Comparison of ENCODE assay signal across 24 cellular contexts in the genomic region with DNA sequence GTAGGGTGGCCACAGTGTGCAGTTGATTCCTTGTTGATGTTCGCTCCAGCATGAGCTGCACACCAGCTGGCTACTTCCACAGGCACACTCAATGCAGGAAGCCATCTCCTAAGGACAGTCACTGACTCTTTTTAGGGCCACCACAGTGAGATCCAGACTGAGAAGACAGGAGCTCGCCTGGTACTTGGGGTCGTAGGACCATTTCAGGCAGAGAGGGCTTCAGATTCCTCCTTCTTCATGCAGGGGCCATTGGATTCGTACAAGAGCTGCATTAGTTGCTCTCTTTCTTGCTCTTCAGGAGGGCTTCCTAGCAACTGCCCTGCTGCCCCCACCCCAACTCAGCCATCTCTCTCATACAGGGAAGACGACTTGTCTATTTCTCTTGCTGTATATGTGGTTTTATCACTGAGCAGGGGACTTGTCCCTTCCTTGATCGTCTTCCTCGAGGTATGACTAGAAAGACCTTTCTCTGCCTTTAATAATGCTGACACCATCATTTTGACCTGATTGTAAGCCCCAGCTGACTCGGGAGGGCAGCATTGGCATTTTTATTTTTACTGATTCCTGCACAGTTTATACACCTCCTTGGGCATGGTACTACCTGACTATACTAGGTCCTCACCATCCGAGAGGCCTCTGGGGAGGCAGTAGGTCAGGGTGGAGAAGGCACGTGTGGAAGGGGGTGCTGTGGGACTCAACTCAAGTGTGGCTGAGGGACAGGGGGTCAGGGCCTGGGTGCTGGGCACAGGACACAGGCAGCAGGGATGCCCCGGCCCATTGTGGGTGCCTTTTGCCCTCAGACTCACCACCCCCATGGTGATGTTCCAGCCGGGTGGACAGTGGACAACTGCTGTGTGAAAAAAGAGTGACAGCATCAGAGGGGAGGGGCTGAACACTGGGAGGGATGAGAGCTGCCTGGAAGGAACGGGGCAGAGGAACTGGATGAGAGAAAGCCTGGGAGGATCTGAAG.
"Had no signal": no experiment of that assay in that cellular context is flagged by ENCODE, and none has a peak within 500 bp of the region (broad histone marks: within the 10 kb centered on the region; RNA-seq: fewer than 3 reads in every experiment).

No MANE protein-coding gene starts in this region.

- H3K27ac ChIP-seq: SK-N-MC had no signal

- H3K4me3 ChIP-seq: MG63, SK-N-MC had no signal

- H3K9me3 ChIP-seq: MG63 had no signal

- DNase-seq: activated B cell treated with CpG ODN at 0.5 μM for 24 hours; activated CD4-positive, alpha-beta memory T cell treated with anti-CD3 and anti-CD28 coated beads for 36 hours; activated CD4-positive, alpha-beta T cell treated with anti-CD3 and anti-CD28 coated beads for 1 hour; activated CD4-positive, alpha-beta T cell treated with anti-CD3 and anti-CD28 coated beads, Interleukin-2, amount 10 ng/mL, durations not matched to agents 24 days and 14 days; activated effector memory CD4-positive, alpha-beta T cell treated with anti-CD3 and anti-CD28 coated beads, Interleukin-2, amount 50 U/mL, for 16 hours; activated naive CD4-positive, alpha-beta T cell treated with Interleukin-2 at 50 U/mL for 16 hours; activated T-cell treated with anti-CD3 and anti-CD28 coated beads, Interleukin-2, amount 50 U/mL, for 4 hours; amygdala; MG63; NCI-H1105; NCI-H1436 treated with DMSO at 0.1 percent for 48 hours; NCI-H187; NCI-H2081; NCI-H510A treated with DMSO at 0.1 percent for 48 hours; NCI-H69; NK-92 treated with Interleukin-12 subunit alpha and Interleukin-12 subunit beta, amount 100 ng/mL, for 24 hours; OCI-M1; RPMI8226; T-cell; T-helper 2 cell; T1000 had no signal

- ATAC-seq: activated T-cell treated with anti-CD3 and anti-CD28 coated beads, Interleukin-2, amount 50 U/mL, for 4 hours; Panc1; Right ventricle myocardium inferior; T-cell had no signal

- H3K36me3 ChIP-seq: MG63 had no signal
